Comparison of ENCODE assay signal across 1 cellular context in genomic region chr1:54121482-54122130, GRCh38.
A peak's percentile ranks its signal among the peaks of the same experiment; 100 is the strongest.
TF ChIP-seq lines count a peak whose summit lies in the region.

No MANE protein-coding gene starts in this region.

TF ChIP-seq in HepG2, 621 proteins besides CTCF, POLR2A, EP300 and RAD21 (continued from another document and continues in another):
- TF ChIP-seq HNF1A (IDR thresholded peaks at IDR 0.05; ENCODE audit: low read depth) (no peak), HNF1A (CRISPR knock-in tag; IDR thresholded peaks at IDR 0.05; ENCODE audit: borderline replicate concordance) (no peak), CC2D1A (CRISPR knock-in tag; IDR thresholded peaks at IDR 0.05) (no peak), ZNF124 (CRISPR knock-in tag; IDR thresholded peaks at IDR 0.05) (no peak), ELF3 (CRISPR knock-in tag; IDR thresholded peaks at IDR 0.05) (peak; percentile 17; the same call in 1 of the 2 replicates), ESRRA (CRISPR knock-in tag; IDR thresholded peaks at IDR 0.05; ENCODE audit: low read depth) (0 out of 2 replicates have a peak, but pooled peaks have one; percentile 39), ZNF207 (IDR thresholded peaks at IDR 0.05; ENCODE audit: borderline replicate concordance) (no peak), TFDP2 (CRISPR knock-in tag; IDR thresholded peaks at IDR 0.05) (no peak), POLR2G (IDR thresholded peaks at IDR 0.05; ENCODE audit: low read depth, low read length) (no peak), SAP130 (CRISPR knock-in tag; IDR thresholded peaks at IDR 0.05; ENCODE audit: low read depth) (peak; percentile 37; the same call in 1 of the 2 replicates), UBTF (CRISPR knock-in tag; IDR thresholded peaks at IDR 0.05) (peak; percentile 52; the same call in 1 of the 2 replicates), ZNF713 (CRISPR knock-in tag; IDR thresholded peaks at IDR 0.05) (no peak), ZNF180 (CRISPR knock-in tag; IDR thresholded peaks at IDR 0.05; ENCODE audit: borderline replicate concordance, low read depth) (no peak), POGK (CRISPR knock-in tag; conservative IDR thresholded peaks at IDR 0.05) (peak; percentile 54; the same call in 1 of the 2 replicates), ATF3 (CRISPR knock-in tag; IDR thresholded peaks at IDR 0.05) (no peak), ZNF709 (CRISPR knock-in tag; IDR thresholded peaks at IDR 0.05) (no peak), RNF219 (CRISPR knock-in tag; IDR thresholded peaks at IDR 0.05) (no peak), ZSCAN31 (CRISPR knock-in tag; IDR thresholded peaks at IDR 0.05; ENCODE audit: low read depth) (0 out of 2 replicates have a peak, but pooled peaks have one; percentile 41), MYPOP (CRISPR knock-in tag; IDR thresholded peaks at IDR 0.05) (no peak), NKX3-1 (CRISPR knock-in tag; IDR thresholded peaks at IDR 0.05) (no peak), CCAR2 (optimal IDR thresholded peaks at IDR 0.05; ENCODE audit: low read depth, low read length) (no peak), MED8 (CRISPR knock-in tag; IDR thresholded peaks at IDR 0.05; ENCODE audit: insufficient replicate concordance) (peak; percentile 43), XRCC5 (optimal IDR thresholded peaks at IDR 0.05; ENCODE audit: low read length) (peak; percentile 72), SMC3 (IDR thresholded peaks at IDR 0.05; ENCODE audit: low read length) (peak; percentile 22; the same call in 1 of the 2 replicates), AHDC1 (CRISPR knock-in tag; IDR thresholded peaks at IDR 0.05; ENCODE audit: borderline replicate concordance) (no peak), REST (IDR thresholded peaks at IDR 0.05; ENCODE audit: borderline replicate concordance in 1 of 2, low read depth in 1 of 2, low read length in 2 of 2) (no peak), RFX3 (CRISPR knock-in tag; IDR thresholded peaks at IDR 0.05) (no peak), MIER2 (CRISPR knock-in tag; IDR thresholded peaks at IDR 0.05) (no peak), IRF2 (CRISPR knock-in tag; IDR thresholded peaks at IDR 0.05) (0 out of 2 replicates have a peak, but pooled peaks have one; percentile 45), MTF2 (CRISPR knock-in tag; IDR thresholded peaks at IDR 0.05; ENCODE audit: borderline replicate concordance) (no peak), DRAP1 (CRISPR knock-in tag; IDR thresholded peaks at IDR 0.05) (0 out of 2 replicates have a peak, but pooled peaks have one; percentile 15), PCBP1 (IDR thresholded peaks at IDR 0.05; ENCODE audit: borderline replicate concordance, low read depth, low read length) (no peak)
